ENCODE assay signal across 14 cellular contexts in the genomic region with DNA sequence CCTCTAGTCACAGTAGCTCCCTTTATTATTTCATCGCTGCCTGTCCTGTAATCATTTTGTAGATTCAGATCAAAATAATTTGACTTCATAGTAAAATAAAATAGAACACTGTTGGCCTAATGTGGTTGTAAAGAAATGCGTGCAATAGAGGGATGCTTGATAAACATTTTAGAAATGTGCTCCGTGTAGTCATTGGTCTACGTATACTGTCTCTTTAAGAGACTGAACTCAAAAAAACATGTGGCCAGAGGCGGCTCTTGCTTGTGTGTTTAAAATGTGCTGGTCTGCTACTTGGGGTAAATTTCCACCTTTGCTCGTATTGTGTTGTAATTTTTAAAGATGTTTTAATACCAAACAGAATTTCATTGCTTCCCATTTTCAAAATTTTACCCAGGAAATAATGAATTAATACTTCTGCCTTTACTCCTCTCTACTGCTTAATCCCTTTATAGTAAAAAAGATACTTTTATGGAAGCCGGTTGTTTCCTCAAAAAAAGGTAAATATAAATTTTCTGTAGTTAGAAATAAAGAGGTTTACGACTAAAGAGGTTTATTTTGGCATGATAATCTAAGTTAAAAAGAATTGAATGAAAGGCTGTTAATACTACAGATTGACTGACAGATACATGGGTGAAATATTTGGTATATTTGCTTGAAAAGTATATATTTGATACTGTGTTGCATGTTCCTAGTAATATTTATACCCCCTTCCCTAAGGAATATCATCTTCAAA. TPM values are rescaled to one million over a fixed set of nuclear protein-coding genes. Genes with fewer than 3 reads are reported as not detected.
DNase-seq lines count a peak whose midpoint lies in the region; ATAC-seq and TF ChIP-seq lines count a peak whose summit lies in the region.
"Had no signal": no experiment of that assay in that cellular context is flagged by ENCODE, and none has a peak within 500 bp of the region (broad histone marks: within the 10 kb centered on the region; RNA-seq: fewer than 3 reads in every experiment).

No MANE protein-coding gene starts in this region.

- H3K4me1 Mint-ChIP-seq in mesothelial cell of epicardium = peaks cover 27% of the 10 kb centered on the region

- DNase-seq in ELR (ENCODE audit: low read depth) = peak; percentile 21
- DNase-seq in NB4 (ENCODE audit: low read depth) = peak; percentile 59
- DNase-seq in mesothelial cell of epicardium (ENCODE audit: low spot score in 2 of 2, unreplicated experiment in 2 of 2) = no peak
- no peak for DNase-seq in activated naive CD4-positive, alpha-beta T cell treated with anti-CD3 and anti-CD28 coated beads, Interleukin-2, amount 50 U/mL, for 72 hours (ENCODE audit: low spot score in 2 of 2)
- no peak for DNase-seq in stimulated activated CD4-positive, alpha-beta T cell treated with anti-CD3 and anti-CD28 coated beads, Interleukin-12 subunit alpha, Interleukin-12 subunit beta, amount 100 ng/mL, for 4 hours
- DNase-seq in esophagus muscularis mucosa (ENCODE audit: extremely low spot score) = no peak
- DNase-seq: activated CD4-positive, alpha-beta T cell treated with anti-CD3 and anti-CD28 coated beads for 36 hours; C1 segment of cervical spinal cord; NCI-H187 treated with DMSO at 0.1 percent for 48 hours; RPMI8226; thyroid gland had no signal

- H3K9me3 ChIP-seq in esophagus muscularis mucosa = no peaks in the 10 kb centered on the region
- H3K9me3 ChIP-seq: thyroid gland had no signal

- H3K36me3 ChIP-seq in esophagus muscularis mucosa = no peaks in the 10 kb centered on the region
- H3K36me3 ChIP-seq: thyroid gland had no signal

- peaks cover 0 to 10% (median 3%) of the 10 kb centered on the region in 4 donors for H3K4me1 ChIP-seq in esophagus muscularis mucosa

- peaks cover 5% of the 10 kb centered on the region for H3K27me3 Mint-ChIP-seq in mesothelial cell of epicardium (ENCODE audit: low read depth)

- peaks cover 0 to 61% (median 51%) of the 10 kb centered on the region in 4 donors for H3K27me3 ChIP-seq in esophagus muscularis mucosa

- no peak for ATAC-seq in activated naive CD4-positive, alpha-beta T cell treated with anti-CD3 and anti-CD28 coated beads, Interleukin-2, amount 50 U/mL, for 72 hours
- ATAC-seq in HG03095 (IDR thresholded peaks at IDR 0.05; ENCODE audit: unreplicated experiment) = no peak
- ATAC-seq: activated CD4-positive, alpha-beta T cell treated with anti-CD3 and anti-CD28 coated beads for 36 hours had no signal

- H3K4me3 ChIP-seq in NB4 (ENCODE audit: low read depth, low read length) = peak overlapping the region; percentile 81
- H3K4me3 ChIP-seq in esophagus muscularis mucosa = no peak overlapping the region
- H3K4me3 ChIP-seq: thyroid gland had no signal

- peak overlapping the region; percentile 81 for H3K4me3 Mint-ChIP-seq in mesothelial cell of epicardium
- H3K4me3 Mint-ChIP-seq: activated CD4-positive, alpha-beta T cell treated with anti-CD3 and anti-CD28 coated beads for 36 hours had no signal

- TF ChIP-seq POLR2A in NB4 (IDR thresholded peaks at IDR 0.05; ENCODE audit: extremely low read depth, insufficient read length) (no peak), esophagus muscularis mucosa (IDR thresholded peaks at IDR 0.05; ENCODE audit: low read depth) (no peak)

- TF ChIP-seq CTCF in NB4 (IDR thresholded peaks at IDR 0.05; ENCODE audit: low read depth, low read length) (no peak), VCaP (conservative IDR thresholded peaks at IDR 0.05) (no peak), mesothelial cell of epicardium (IDR thresholded peaks at IDR 0.05; ENCODE audit: unreplicated experiment) (no peak), esophagus muscularis mucosa (IDR thresholded peaks at IDR 0.05) (no peak)

- no peaks in the 10 kb centered on the region for H3K9me3 Mint-ChIP-seq in mesothelial cell of epicardium
- peaks cover 0 to 3% of the 10 kb centered on the region in 2 donors for H3K9me3 Mint-ChIP-seq in activated naive CD4-positive, alpha-beta T cell treated with anti-CD3 and anti-CD28 coated beads, Interleukin-2, amount 50 U/mL, for 72 hours

- no peak for TF ChIP-seq EP300 in esophagus muscularis mucosa (IDR thresholded peaks at IDR 0.05)

- intact Hi-C loops in esophagus muscularis mucosa (cut with DNase I) = no loop called here

- peak overlapping the region; percentile 96 for H3K27ac Mint-ChIP-seq in mesothelial cell of epicardium
- H3K27ac Mint-ChIP-seq in activated naive CD4-positive, alpha-beta T cell treated with anti-CD3 and anti-CD28 coated beads, Interleukin-2, amount 50 U/mL, for 72 hours = no peak overlapping the region
- H3K27ac Mint-ChIP-seq: activated CD4-positive, alpha-beta T cell treated with anti-CD3 and anti-CD28 coated beads for 36 hours had no signal

- H3K27ac ChIP-seq in VCaP (peak overlapping the region; percentile 51), esophagus muscularis mucosa (replicated peaks in 1 of 4) (no peak overlapping the region)
- H3K27ac ChIP-seq: thyroid gland had no signal

- WGBS in esophagus muscularis mucosa = 20% methylated on average over 8 of the region's 8 CpGs

- no peaks in the 10 kb centered on the region for H3K36me3 Mint-ChIP-seq in mesothelial cell of epicardium
- H3K36me3 Mint-ChIP-seq in activated naive CD4-positive, alpha-beta T cell treated with anti-CD3 and anti-CD28 coated beads, Interleukin-2, amount 50 U/mL, for 72 hours = peaks cover 11 to 14% of the 10 kb centered on the region in 2 donors

RNA-seq across cellular contexts. Expression of a gene that starts 2.0 kb away (rescaled TPM):
- total RNA-seq in mesothelial cell of epicardium (18.1 to 19.7 TPM (median 19.3 TPM) in 3 replicates), esophagus muscularis mucosa (not detected)
- not detected for total RNA-seq in activated naive CD4-positive, alpha-beta T cell treated with anti-CD3 and anti-CD28 coated beads, Interleukin-2, amount 50 U/mL, for 72 hours
- total RNA-seq: activated CD4-positive, alpha-beta T cell treated with anti-CD3 and anti-CD28 coated beads for 36 hours; lung microvascular endothelial cell had no signal

Comparison
In these comparisons a context has a peak if more than half of its experiments do, and no peak if none do; other contexts are left out.
1. DNase-seq: peak in ELR (single experiment) and NB4 (single experiment); none in mesothelial cell of epicardium (0 of 2), activated naive CD4-positive, alpha-beta T cell treated with anti-CD3 and anti-CD28 coated beads, Interleukin-2, amount 50 U/mL, for 72 hours (0 of 2), stimulated activated CD4-positive, alpha-beta T cell treated with anti-CD3 and anti-CD28 coated beads, Interleukin-12 subunit alpha, Interleukin-12 subunit beta, amount 100 ng/mL, for 4 hours (single experiment) and esophagus muscularis mucosa (single experiment).
2. RNA of a gene that starts 2.0 kb away (total RNA-seq): 18.1 to 19.7 TPM in mesothelial cell of epicardium; not detected in activated naive CD4-positive, alpha-beta T cell treated with anti-CD3 and anti-CD28 coated beads, Interleukin-2, amount 50 U/mL, for 72 hours and not detected in esophagus muscularis mucosa; every median in the first group is over 10 times any median in the second.